9 cellular contexts compared by ENCODE assay signal in genomic region chr3:29065211-29065785, GRCh38.
A peak's percentile ranks its signal among the peaks of the same experiment; 100 is the strongest.
DNase-seq lines count a peak whose midpoint lies in the region; ATAC-seq, FAIRE-seq and TF ChIP-seq lines count a peak whose summit lies in the region.
"Had no signal": no experiment of that assay in that cellular context is flagged by ENCODE, and none has a peak within 500 bp of the region (broad histone marks: within the 10 kb centered on the region; RNA-seq: fewer than 3 reads in every experiment).

No MANE protein-coding gene starts in this region.

- FAIRE-seq in pancreas (lab: Jason Lieb, UNC), result no peak
- no peak for FAIRE-seq in D721Med (lab: Jason Lieb, UNC)

- intact Hi-C loops in pancreas (cut with DNase I), result no loop called here
- intact Hi-C loops in activated T-helper 1 cell treated with anti-CD3 and anti-CD28 coated beads, Interleukin-12 subunit alpha, Interleukin-12 subunit beta, Interleukin-2, Interleukin-4 antibody, amounts not matched to agents 30 ng/mL and 10 ng/mL and 1 ng/mL, durations not matched to agents 14 hours and 24 hours and 36 hours (cut with micrococcal nuclease), result no loop called here

- H3K4me3 Mint-ChIP-seq in activated T-helper 1 cell treated with anti-CD3 and anti-CD28 coated beads, Interleukin-12 subunit alpha, Interleukin-12 subunit beta, Interleukin-2, Interleukin-4 antibody, amounts not matched to agents 30 ng/mL and 10 ng/mL and 1 ng/mL, durations not matched to agents 14 hours and 24 hours and 36 hours, result no peak overlapping the region

- no peaks in the 10 kb centered on the region for H3K27me3 ChIP-seq in pancreas
- H3K27me3 ChIP-seq: neutrophil had no signal

- no peaks in the 10 kb centered on the region for H3K27me3 Mint-ChIP-seq in activated T-helper 1 cell treated with anti-CD3 and anti-CD28 coated beads, Interleukin-12 subunit alpha, Interleukin-12 subunit beta, Interleukin-2, Interleukin-4 antibody, amounts not matched to agents 30 ng/mL and 10 ng/mL and 1 ng/mL, durations not matched to agents 14 hours and 24 hours and 36 hours (ENCODE audit: insufficient read depth)

- no peaks in the 10 kb centered on the region for H3K36me3 ChIP-seq in pancreas
- H3K36me3 ChIP-seq: neutrophil had no signal

- no peaks in the 10 kb centered on the region for H3K4me1 Mint-ChIP-seq in activated T-helper 1 cell treated with anti-CD3 and anti-CD28 coated beads, Interleukin-12 subunit alpha, Interleukin-12 subunit beta, Interleukin-2, Interleukin-4 antibody, amounts not matched to agents 30 ng/mL and 10 ng/mL and 1 ng/mL, durations not matched to agents 14 hours and 24 hours and 36 hours (ENCODE audit: low read depth)

- H3K9me3 ChIP-seq in pancreas, result no peaks in the 10 kb centered on the region
- H3K9me3 ChIP-seq: neutrophil had no signal

- no peak overlapping the region for H3K27ac ChIP-seq in pancreas
- H3K27ac ChIP-seq: neutrophil had no signal

- WGBS in pancreas, 2 donors, result 3 to 7% methylated on average over 2 of the region's 2 CpGs

- TF ChIP-seq CTCF in fibroblast of villous mesenchyme (IDR thresholded peaks at IDR 0.05; ENCODE audit: insufficient read depth, low read depth, low read length) (no peak), pancreas (IDR thresholded peaks at IDR 0.05) (no peak), D721Med (IDR thresholded peaks at IDR 0.05; ENCODE audit: insufficient read depth, missing control alignments) (no peak)

- H3K27ac Mint-ChIP-seq in activated T-helper 1 cell treated with anti-CD3 and anti-CD28 coated beads, Interleukin-12 subunit alpha, Interleukin-12 subunit beta, Interleukin-2, Interleukin-4 antibody, amounts not matched to agents 30 ng/mL and 10 ng/mL and 1 ng/mL, durations not matched to agents 14 hours and 24 hours and 36 hours, result no peak overlapping the region

- no peaks in the 10 kb centered on the region for H3K36me3 Mint-ChIP-seq in activated T-helper 1 cell treated with anti-CD3 and anti-CD28 coated beads, Interleukin-12 subunit alpha, Interleukin-12 subunit beta, Interleukin-2, Interleukin-4 antibody, amounts not matched to agents 30 ng/mL and 10 ng/mL and 1 ng/mL, durations not matched to agents 14 hours and 24 hours and 36 hours (ENCODE audit: low read depth)

- H3K4me1 ChIP-seq in pancreas, result peaks cover 0 to 11% (median 4%) of the 10 kb centered on the region in 3 donors

- peaks cover 10% of the 10 kb centered on the region for H3K9me3 Mint-ChIP-seq in activated T-helper 1 cell treated with anti-CD3 and anti-CD28 coated beads, Interleukin-12 subunit alpha, Interleukin-12 subunit beta, Interleukin-2, Interleukin-4 antibody, amounts not matched to agents 30 ng/mL and 10 ng/mL and 1 ng/mL, durations not matched to agents 14 hours and 24 hours and 36 hours

- H3K4me3 ChIP-seq in fibroblast of villous mesenchyme (ENCODE audit: low read depth, low read length) (no peak overlapping the region), pancreas (no peak overlapping the region)

- ATAC-seq in pancreas, result peak; percentile 90 to 98 (median 94)
- no peak for ATAC-seq in HG03469 (IDR thresholded peaks at IDR 0.05; ENCODE audit: unreplicated experiment)

- DNase-seq in HK-2 (ENCODE audit: unreplicated experiment) (peak; percentile 77), SHP77 treated with DMSO at 0.1 percent for 48 hours (lab: John Stamatoyannopoulos, UW) (peak; percentile 9), fibroblast of villous mesenchyme (ENCODE audit: low read depth) (peak; percentile 95), pancreas (peak; percentile 54 to 81 (median 64)), D721Med (ENCODE audit: insufficient read length, low spot score) (no peak)
- no peak for DNase-seq in activated T-helper 1 cell treated with anti-CD3 and anti-CD28 coated beads, Interleukin-12 subunit alpha, Interleukin-12 subunit beta, Interleukin-2, Interleukin-4 antibody, amounts not matched to agents 30 ng/mL and 10 ng/mL and 1 ng/mL, durations not matched to agents 14 hours and 24 hours and 36 hours (ENCODE audit: low spot score)
- DNase-seq in stimulated activated CD4-positive, alpha-beta T cell treated with anti-CD3 and anti-CD28 coated beads, Interleukin-4, amount 100 ng/mL, for 24 hours, result no peak

Comparison
In these comparisons a context has a peak if more than half of its experiments do, and no peak if none do; other contexts are left out.
1. DNase-seq: peak in HK-2 (single experiment), SHP77 treated with DMSO at 0.1 percent for 48 hours (single experiment), fibroblast of villous mesenchyme (single experiment) and pancreas (6 of 6); none in D721Med (single experiment), activated T-helper 1 cell treated with anti-CD3 and anti-CD28 coated beads, Interleukin-12 subunit alpha, Interleukin-12 subunit beta, Interleukin-2, Interleukin-4 antibody, amounts not matched to agents 30 ng/mL and 10 ng/mL and 1 ng/mL, durations not matched to agents 14 hours and 24 hours and 36 hours (single experiment) and stimulated activated CD4-positive, alpha-beta T cell treated with anti-CD3 and anti-CD28 coated beads, Interleukin-4, amount 100 ng/mL, for 24 hours (single experiment).